2 cellular contexts compared by ENCODE assay signal in the genomic region with DNA sequence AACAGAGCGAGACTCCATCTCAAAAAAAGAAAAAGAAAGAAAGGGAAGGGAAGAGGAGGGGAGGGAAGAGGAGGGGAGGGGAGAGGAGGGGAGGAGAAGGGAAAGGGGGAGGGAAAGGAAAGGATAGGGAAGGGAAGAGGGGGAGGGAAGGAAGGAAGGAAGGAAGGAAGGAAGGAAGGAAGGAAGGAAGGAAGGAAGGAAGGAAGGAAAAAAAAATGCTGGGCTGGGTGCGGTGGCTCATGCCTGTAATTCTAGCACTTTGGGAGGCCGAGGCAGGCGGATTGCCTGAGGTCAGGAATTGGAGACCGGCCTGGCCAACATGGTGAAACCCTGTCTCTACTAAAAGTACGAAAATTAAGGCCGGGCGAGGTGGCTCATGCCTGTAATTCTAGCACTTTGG. TPM values are rescaled to one million over a fixed set of nuclear protein-coding genes. Genes with fewer than 3 reads are reported as not detected.
"Had no signal": no experiment of that assay in that cellular context is flagged by ENCODE, and none has a peak within 500 bp of the region (broad histone marks: within the 10 kb centered on the region; RNA-seq: fewer than 3 reads in every experiment).

No MANE protein-coding gene starts in this region.

RNA-seq across cellular contexts. Expression of a gene that starts 30.9 kb away (rescaled TPM):
- total RNA-seq: IMR-90 had no signal
- polyA plus RNA-seq: IgD-negative memory B cell had no signal
